8 cellular contexts compared by ENCODE assay signal in genomic region chr17:48215583-48216139, GRCh38.
A peak's percentile ranks its signal among the peaks of the same experiment; 100 is the strongest.
DNase-seq lines count a peak whose midpoint lies in the region; ATAC-seq and TF ChIP-seq lines count a peak whose summit lies in the region.

No MANE protein-coding gene starts in this region.

- intact Hi-C loops in left cardiac atrium (cut with DNase I): no loop called here

- no peaks in the 10 kb centered on the region for H3K9me3 ChIP-seq in cardiac muscle cell (ENCODE audit: low read depth)

- peaks cover 7% of the 10 kb centered on the region for H3K4me1 ChIP-seq in cardiac muscle cell (ENCODE audit: low read depth)

- no peak for ATAC-seq in left cardiac atrium
- no peak for ATAC-seq in GM18505 (IDR thresholded peaks at IDR 0.05; ENCODE audit: unreplicated experiment)

- no peak overlapping the region for H3K4me3 ChIP-seq in cardiac muscle cell
- no peak overlapping the region for H3K4me3 ChIP-seq in astrocyte of the cerebellum (ENCODE audit: low read depth, low read length)

- in situ Hi-C loops in astrocyte of the cerebellum (cut with HindIII; ENCODE audit: low sequenced_read_pairs): no loop called here

- H3K4me1 Mint-ChIP-seq in T-helper 2 cell treated with Interferon-gamma antibody and Interleukin-4, amounts not matched to agents 5 μg/mL and 100 μg/mL, for 36 hours (ENCODE audit: low read depth): peaks cover 14% of the 10 kb centered on the region

- H3K36me3 ChIP-seq in cardiac muscle cell: no peaks in the 10 kb centered on the region

- peaks cover 19% of the 10 kb centered on the region for H3K36me3 Mint-ChIP-seq in T-helper 2 cell treated with Interferon-gamma antibody and Interleukin-4, amounts not matched to agents 5 μg/mL and 100 μg/mL, for 36 hours (ENCODE audit: low read depth)

- H3K27ac Mint-ChIP-seq in T-helper 2 cell treated with Interferon-gamma antibody and Interleukin-4, amounts not matched to agents 5 μg/mL and 100 μg/mL, for 36 hours: no peak overlapping the region

- no peaks in the 10 kb centered on the region for H3K9me3 Mint-ChIP-seq in T-helper 2 cell treated with Interferon-gamma antibody and Interleukin-4, amounts not matched to agents 5 μg/mL and 100 μg/mL, for 36 hours

- TF ChIP-seq POLR2A in GM18505 (IDR thresholded peaks at IDR 0.05; ENCODE audit: borderline replicate concordance, extremely low read depth, insufficient read depth, insufficient read length): no peak

- DNase-seq in cardiac muscle cell (ENCODE audit: low read depth in 1 of 2, low spot score in 1 of 2): peak in 1 of 2 donors; percentile 63
- DNase-seq in left cardiac atrium: no peak
- DNase-seq in NCI-H2081 (lab: John Stamatoyannopoulos, UW): peak; percentile 76 to 78
- DNase-seq in astrocyte of the cerebellum (ENCODE audit: low read depth): peak; percentile 18
- DNase-seq in medulla oblongata (ENCODE audit: extremely low spot score): peak; percentile 37
- DNase-seq in T-helper 2 cell treated with Interferon-gamma antibody and Interleukin-4, amounts not matched to agents 5 μg/mL and 100 μg/mL, for 36 hours (ENCODE audit: low spot score): no peak
- no peak for DNase-seq in DMS79 treated with DMSO at 0.1 percent for 48 hours (lab: John Stamatoyannopoulos, UW)

- TF ChIP-seq CTCF in cardiac muscle cell (IDR thresholded peaks at IDR 0.05; ENCODE audit: low read depth, low read length) (peak; percentile 61), astrocyte of the cerebellum (IDR thresholded peaks at IDR 0.05; ENCODE audit: low read depth, low read length, missing control alignments) (peak; percentile 64)

- peaks cover 96% of the 10 kb centered on the region for H3K27me3 ChIP-seq in cardiac muscle cell

- H3K27me3 Mint-ChIP-seq in T-helper 2 cell treated with Interferon-gamma antibody and Interleukin-4, amounts not matched to agents 5 μg/mL and 100 μg/mL, for 36 hours (ENCODE audit: low read depth): no peaks in the 10 kb centered on the region

- no peak overlapping the region for H3K27ac ChIP-seq in cardiac muscle cell

- no peak overlapping the region for H3K4me3 Mint-ChIP-seq in T-helper 2 cell treated with Interferon-gamma antibody and Interleukin-4, amounts not matched to agents 5 μg/mL and 100 μg/mL, for 36 hours

Comparison
In these comparisons a context has a peak if more than half of its experiments do, and no peak if none do; other contexts are left out.
1. DNase-seq: peak in NCI-H2081 (2 of 2), astrocyte of the cerebellum (single experiment) and medulla oblongata (single experiment); none in left cardiac atrium (single experiment), T-helper 2 cell treated with Interferon-gamma antibody and Interleukin-4, amounts not matched to agents 5 μg/mL and 100 μg/mL, for 36 hours (single experiment) and DMS79 treated with DMSO at 0.1 percent for 48 hours (single experiment).